1 cellular context compared by ENCODE assay signal in genomic region chr17:31858647-31859486, GRCh38.
TF ChIP-seq lines count a peak whose summit lies in the region.

TSS of gene COPRS (minus strand) at chr17:31859244. CDS start at chr17:31859199, 45 bp downstream.

TF ChIP-seq in HepG2, 621 proteins besides CTCF, POLR2A, EP300 and RAD21 (continued from another document and continues in another):
- no peak for TF ChIP-seq BCL3 (CRISPR knock-in tag; IDR thresholded peaks at IDR 0.05)
- no peak for TF ChIP-seq NCOA1 (CRISPR knock-in tag; IDR thresholded peaks at IDR 0.05)
- peak; percentile 68 for TF ChIP-seq USF2 (IDR thresholded peaks at IDR 0.05; ENCODE audit: low read depth, low read length)
- TF ChIP-seq USF2 (CRISPR knock-in tag; IDR thresholded peaks at IDR 0.05; ENCODE audit: borderline replicate concordance), result no peak
- peak; percentile 27 for TF ChIP-seq YY1 (IDR thresholded peaks at IDR 0.05; ENCODE audit: insufficient read depth, insufficient replicate concordance, low read depth, low read length)
- no peak for TF ChIP-seq ZNF646 (CRISPR knock-in tag; IDR thresholded peaks at IDR 0.05)
- peak; percentile 43; the same call in 1 of the 2 replicates for TF ChIP-seq ARID4A (CRISPR knock-in tag; IDR thresholded peaks at IDR 0.05; ENCODE audit: borderline replicate concordance)
- TF ChIP-seq HDAC1 (CRISPR knock-in tag; IDR thresholded peaks at IDR 0.05), result peak; percentile 53; the same call in 1 of the 2 replicates
- no peak for TF ChIP-seq MED8 (CRISPR knock-in tag; IDR thresholded peaks at IDR 0.05; ENCODE audit: insufficient replicate concordance)
- TF ChIP-seq XBP1 (CRISPR knock-in tag; IDR thresholded peaks at IDR 0.05), result no peak
- peak; percentile 42 for TF ChIP-seq SALL1 (CRISPR knock-in tag; IDR thresholded peaks at IDR 0.05)
- TF ChIP-seq ZNF709 (CRISPR knock-in tag; IDR thresholded peaks at IDR 0.05), result no peak
- no peak for TF ChIP-seq HOXA7 (CRISPR knock-in tag; IDR thresholded peaks at IDR 0.05)
- TF ChIP-seq NR1H2 (CRISPR knock-in tag; IDR thresholded peaks at IDR 0.05; ENCODE audit: borderline replicate concordance, low read depth), result no peak
- TF ChIP-seq ZNF574 (CRISPR knock-in tag; IDR thresholded peaks at IDR 0.05), result peak; percentile 40; the same call in 1 of the 2 replicates
- 0 out of 2 replicates have a peak, but pooled peaks have one; percentile 11 for TF ChIP-seq ZFP41 (CRISPR knock-in tag; IDR thresholded peaks at IDR 0.05; ENCODE audit: borderline replicate concordance)
- no peak for TF ChIP-seq POGZ (CRISPR knock-in tag; IDR thresholded peaks at IDR 0.05)
- TF ChIP-seq PHF8 (CRISPR knock-in tag; IDR thresholded peaks at IDR 0.05), result no peak
- peak; percentile 78; the same call in 1 of the 2 replicates for TF ChIP-seq ZFY (CRISPR knock-in tag; IDR thresholded peaks at IDR 0.05)
- TF ChIP-seq ZNF782 (CRISPR knock-in tag; IDR thresholded peaks at IDR 0.05; ENCODE audit: borderline replicate concordance), result 0 out of 2 replicates have a peak, but pooled peaks have one; percentile 40
- peak; percentile 61; the same call in 1 of the 2 replicates for TF ChIP-seq E2F5 (CRISPR knock-in tag; conservative IDR thresholded peaks at IDR 0.05)
- no peak for TF ChIP-seq ZNF780A (CRISPR knock-in tag; IDR thresholded peaks at IDR 0.05)
- no peak; the same call in 1 of the 2 replicates for TF ChIP-seq ARNTL (CRISPR knock-in tag; IDR thresholded peaks at IDR 0.05)
- TF ChIP-seq IRX3 (CRISPR knock-in tag; IDR thresholded peaks at IDR 0.05; ENCODE audit: borderline replicate concordance, low read depth), result no peak
- no peak for TF ChIP-seq RFX5 (IDR thresholded peaks at IDR 0.05; ENCODE audit: low read depth, low read length)
- 0 out of 2 replicates have a peak, but pooled peaks have one; percentile 27 for TF ChIP-seq ZNF83 (CRISPR knock-in tag; IDR thresholded peaks at IDR 0.05; ENCODE audit: borderline replicate concordance)
- no peak for TF ChIP-seq JUNB (CRISPR knock-in tag; IDR thresholded peaks at IDR 0.05; ENCODE audit: borderline replicate concordance)
- TF ChIP-seq ZFP36L2 (CRISPR knock-in tag; IDR thresholded peaks at IDR 0.05), result no peak
- no peak for TF ChIP-seq ZBTB49 (CRISPR knock-in tag; IDR thresholded peaks at IDR 0.05; ENCODE audit: borderline replicate concordance)
- no peak for TF ChIP-seq SALL2 (CRISPR knock-in tag; IDR thresholded peaks at IDR 0.05)
- TF ChIP-seq ZNF10 (CRISPR knock-in tag; IDR thresholded peaks at IDR 0.05; ENCODE audit: borderline replicate concordance, low read depth), result no peak
